ENCODE assay signal across 8 cellular contexts in the genomic region with DNA sequence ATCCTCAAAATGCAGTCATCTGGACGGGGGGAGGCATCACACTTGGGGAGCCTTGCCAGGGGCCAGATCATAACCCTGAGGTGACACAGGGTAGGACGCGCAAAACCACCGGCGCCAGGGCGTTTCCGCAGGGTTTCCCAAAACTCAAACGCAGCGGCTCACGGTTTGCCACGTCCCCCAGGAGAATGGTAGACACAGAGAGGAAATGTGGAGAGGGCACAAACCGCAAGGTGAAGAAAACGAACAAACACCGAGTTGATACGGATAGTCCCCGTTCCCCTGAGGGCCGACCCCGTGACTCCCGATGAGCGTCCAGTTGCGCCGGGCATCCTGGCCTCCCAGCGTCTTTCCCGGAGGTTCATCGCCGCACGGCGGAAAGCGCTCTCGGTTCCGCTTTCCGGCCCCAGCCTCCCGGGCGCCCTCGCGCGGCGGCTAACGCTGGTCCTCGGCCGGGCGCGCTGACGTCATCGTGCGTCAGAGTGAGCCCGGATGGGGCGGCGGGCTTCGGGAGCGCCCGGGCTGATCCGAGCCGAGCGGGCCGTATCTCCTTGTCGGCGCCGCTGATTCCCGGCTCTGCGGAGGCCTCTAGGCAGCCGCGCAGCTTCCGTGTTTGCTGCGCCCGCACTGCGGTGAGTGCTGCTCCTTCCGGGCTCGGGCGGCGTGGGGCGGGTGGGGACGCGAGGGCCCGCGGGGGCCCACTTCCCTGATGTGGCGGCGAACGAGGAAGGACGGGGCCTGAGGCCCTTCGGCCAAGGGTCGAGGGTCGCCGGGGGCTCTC. TPM values are rescaled to one million over a fixed set of nuclear protein-coding genes. Genes with fewer than 3 reads are reported as not detected.
DNase-seq lines count a peak whose midpoint lies in the region; ATAC-seq, FAIRE-seq and TF ChIP-seq lines count a peak whose summit lies in the region.

TSS of gene BIRC2 (plus strand) at position 467 of the 778 bp plus-strand sequence. CDS start 2,641 bp downstream, outside the sequence.

- peak; percentile 96 for DNase-seq in KBM-7
- peak; percentile 86 for DNase-seq in RCC 7860 (ENCODE audit: low spot score)
- peak; percentile 90 for DNase-seq in activated T-helper 1 cell treated with Interleukin-2 at 50 U/mL for 16 hours (ENCODE audit: low read depth)
- peak; percentile 89 for DNase-seq in fibroblast of gingiva (ENCODE audit: low read depth)
- peak; percentile 93 to 98 (median 95) for DNase-seq in naive thymus-derived CD4-positive, alpha-beta T cell
- peak; percentile 90 to 93 (median 92) for DNase-seq in stimulated activated naive CD4-positive, alpha-beta T cell (lab: John Stamatoyannopoulos, UW)

- peak; percentile 72 for ATAC-seq in GM21717 (IDR thresholded peaks at IDR 0.05; ENCODE audit: unreplicated experiment)
- peak; percentile 91 for ATAC-seq in naive thymus-derived CD4-positive, alpha-beta T cell

- peak; percentile 64 for TF ChIP-seq CTCF in DOHH2 (IDR thresholded peaks at IDR 0.05; ENCODE audit: low read depth, low read length, poor library complexity, severe bottlenecking)

- peaks cover 0 to 22% (median 9%) of the 10 kb centered on the region in 5 donors for H3K36me3 Mint-ChIP-seq in naive thymus-derived CD4-positive, alpha-beta T cell

- peaks cover 15% of the 10 kb centered on the region; the same call in 1 of the 2 replicates for H3F3A ChIP-seq in DOHH2 (ENCODE audit: control insufficient read depth, insufficient read depth)

- peaks cover 43% of the 10 kb centered on the region for H3K79me2 ChIP-seq in DOHH2 (ENCODE audit: control insufficient read depth, low read length)

- in situ Hi-C loops in KBM-7 (cut with MboI; ENCODE audit: low pct_unique_long_range_greater_than_20kb, low sequenced_read_pairs): no loop called here

- peak within 1 kb of the TSS; percentile 81 to 98 (median 96) for H3K4me3 Mint-ChIP-seq in naive thymus-derived CD4-positive, alpha-beta T cell

- peak within 1 kb of the TSS; percentile 88 for H3K4me2 ChIP-seq in DOHH2 (ENCODE audit: low read length)

- peaks cover 28 to 48% (median 44%) of the 10 kb centered on the region in 7 donors for H3K4me1 Mint-ChIP-seq in naive thymus-derived CD4-positive, alpha-beta T cell

- CTCF ChIA-PET in naive thymus-derived CD4-positive, alpha-beta T cell (lab: Charles Lee): interaction anchor here (0.6 to 1.1 kb wide), 2 partner anchors 14 to 20 kb away, joined by 3 to 9 read pairs; no protein-coding TSS in a partner anchor

- H3K36me3 ChIP-seq in DOHH2 (ENCODE audit: control insufficient read depth, low read length): peaks cover 27% of the 10 kb centered on the region
- H3K36me3 ChIP-seq in naive thymus-derived CD4-positive, alpha-beta T cell (ENCODE audit: control insufficient read depth in 2 of 3, insufficient read depth in 3 of 3, low read length in 3 of 3): peaks cover 0 to 15% (median 0%) of the 10 kb centered on the region in 3 experiments

- intact Hi-C loops in naive thymus-derived CD4-positive, alpha-beta T cell (cut with micrococcal nuclease): loop anchor here (1.0 to 5.0 kb wide), 13 partner anchors 14 to 762 kb away; partner anchors contain the start of genes BIRC3 (in 2 of the 2), DYNC2H1 (in 1 of the 2) and TMEM123 (in 1 of the 2)

- peak within 1 kb of the TSS; percentile 97 to 100 (median 99) for H3K27ac Mint-ChIP-seq in naive thymus-derived CD4-positive, alpha-beta T cell

- POLR2A ChIA-PET in naive thymus-derived CD4-positive, alpha-beta T cell (lab: Charles Lee): interaction anchor here (1.5 to 4.4 kb wide), 2 partner anchors 13 to 57 kb away, joined by 4 to 55 read pairs; no protein-coding TSS in a partner anchor

- no peaks in the 10 kb centered on the region for H3K9me2 ChIP-seq in DOHH2 (replicated peaks; ENCODE audit: control insufficient read depth, low read length)

- H3K27me3 ChIP-seq in DOHH2 (ENCODE audit: control insufficient read depth, low read length): no peaks in the 10 kb centered on the region; the same call in 1 of the 2 replicates
- no peaks in the 10 kb centered on the region for H3K27me3 ChIP-seq in naive thymus-derived CD4-positive, alpha-beta T cell (ENCODE audit: control insufficient read depth in 2 of 2, insufficient read depth in 2 of 2, low read length in 2 of 2)

- H3K27me3 Mint-ChIP-seq in naive thymus-derived CD4-positive, alpha-beta T cell: no peaks in the 10 kb centered on the region

- peak; percentile 43 for FAIRE-seq in RCC 7860 (lab: Jason Lieb, UNC)

- no peaks in the 10 kb centered on the region for H4K20me1 ChIP-seq in DOHH2 (ENCODE audit: control insufficient read depth, insufficient read depth, low read depth, low read length)

- peaks cover 45% of the 10 kb centered on the region for H3K4me1 ChIP-seq in DOHH2 (ENCODE audit: control insufficient read depth, low read length)
- peaks cover 16 to 17% of the 10 kb centered on the region in 2 donors for H3K4me1 ChIP-seq in naive thymus-derived CD4-positive, alpha-beta T cell (ENCODE audit: control insufficient read depth in 2 of 2, insufficient read depth in 2 of 2, low read length in 2 of 2)

- H3K9me3 ChIP-seq in DOHH2 (ENCODE audit: control insufficient read depth, insufficient read depth, low read length): no peaks in the 10 kb centered on the region
- H3K9me3 ChIP-seq in naive thymus-derived CD4-positive, alpha-beta T cell (ENCODE audit: control insufficient read depth in 2 of 3, low read length in 3 of 3): no peaks in the 10 kb centered on the region

- peaks cover 0 to 1% (median 0%) of the 10 kb centered on the region in 11 donors for H3K9me3 Mint-ChIP-seq in naive thymus-derived CD4-positive, alpha-beta T cell

- H3K27ac ChIP-seq in DOHH2 (ENCODE audit: low read depth, low read length): peak within 1 kb of the TSS; percentile 81
- peak within 1 kb of the TSS; percentile 99 for H3K27ac ChIP-seq in naive thymus-derived CD4-positive, alpha-beta T cell (ENCODE audit: low read depth, low read length)

- peak within 1 kb of the TSS; percentile 91 for H3K4me3 ChIP-seq in DOHH2 (ENCODE audit: low read length)
- peak within 1 kb of the TSS; percentile 96 for H3K4me3 ChIP-seq in naive thymus-derived CD4-positive, alpha-beta T cell (ENCODE audit: low read length)

RNA-seq across cellular contexts. Expression of gene BIRC2, which starts in this region (rescaled TPM):
- 100 to 1,000 TPM in 1 of 5 experiments, 10 to 100 TPM in 4; 37.5 to 103 (median 72.0) TPM for total RNA-seq in naive thymus-derived CD4-positive, alpha-beta T cell
- 10 to 100 TPM; 35.2 to 42.8 TPM for polyA plus RNA-seq in naive thymus-derived CD4-positive, alpha-beta T cell

Comparison
In these comparisons a context has a peak if more than half of its experiments do, and no peak if none do; other contexts are left out.
1. Peak in every context shown above with its lines: DNase-seq, ATAC-seq, H3K4me3 ChIP-seq and H3K27ac ChIP-seq.